ENCODE assay signal across 18 cellular contexts in genomic region chr4:72313121-72313520, GRCh38.
A peak's percentile ranks its signal among the peaks of the same experiment; 100 is the strongest.
DNase-seq lines count a peak whose midpoint lies in the region; ATAC-seq, FAIRE-seq and TF ChIP-seq lines count a peak whose summit lies in the region.
"Had no signal": no experiment of that assay in that cellular context is flagged by ENCODE, and none has a peak within 500 bp of the region (broad histone marks: within the 10 kb centered on the region; RNA-seq: fewer than 3 reads in every experiment).

No MANE protein-coding gene starts in this region.

- H3K27ac ChIP-seq in fibroblast of lung (ENCODE audit: insufficient read depth, low read length) (peak overlapping the region; percentile 84), dorsolateral prefrontal cortex (no peak overlapping the region)
- no peak overlapping the region for H3K27ac ChIP-seq in CD4-positive, alpha-beta T cell (ENCODE audit: low read depth, low read length)
- H3K27ac ChIP-seq: 22Rv1 had no signal

- POLR2A ChIA-PET in CD4-positive, alpha-beta T cell (lab: Charles Lee): no interaction called here

- no peaks in the 10 kb centered on the region for H3K9me3 ChIP-seq in fibroblast of lung (ENCODE audit: control insufficient read depth, insufficient read depth, low read depth, low read length)
- no peaks in the 10 kb centered on the region for H3K9me3 ChIP-seq in CD4-positive, alpha-beta T cell (ENCODE audit: control insufficient read depth, low read length)

- CTCF ChIA-PET in CD4-positive, alpha-beta T cell (lab: Charles Lee): interaction anchor here (1.0 kb wide), 1 partner anchor 12 kb away, joined by 4 read pairs; no protein-coding TSS in a partner anchor

- no peaks in the 10 kb centered on the region for H3K27me3 Mint-ChIP-seq in mesothelial cell of epicardium (ENCODE audit: low read depth)
- peaks cover 2 to 15% of the 10 kb centered on the region in 2 donors for H3K27me3 Mint-ChIP-seq in natural killer cell treated with Interleukin-12 subunit alpha and Interleukin-12 subunit beta and Interleukin-15 and Interleukin-18, amount 100 ng/mL, for 72 hours
- H3K27me3 Mint-ChIP-seq in CD4-positive, alpha-beta T cell: peaks cover 11% of the 10 kb centered on the region
- H3K27me3 Mint-ChIP-seq: CD4-positive, CD25-positive, alpha-beta regulatory T cell had no signal

- H3K27me3 ChIP-seq in fibroblast of lung (ENCODE audit: control insufficient read depth, insufficient read depth, low read length): no peaks in the 10 kb centered on the region
- H3K27me3 ChIP-seq in dorsolateral prefrontal cortex: no peaks in the 10 kb centered on the region
- no peaks in the 10 kb centered on the region for H3K27me3 ChIP-seq in CD4-positive, alpha-beta T cell (ENCODE audit: control insufficient read depth, insufficient read depth, low read length)

- H3K4me1 ChIP-seq in fibroblast of lung (ENCODE audit: control insufficient read depth, extremely low read depth, insufficient read depth, low read length): peaks cover 2% of the 10 kb centered on the region

- peak overlapping the region; percentile 45 for H2AFZ ChIP-seq in fibroblast of lung (ENCODE audit: low read length)

- H3K4me2 ChIP-seq in fibroblast of lung (ENCODE audit: extremely low read depth, insufficient read depth, low read length): peak overlapping the region; percentile 85

- peak overlapping the region; percentile 2 for H3K27ac Mint-ChIP-seq in mesothelial cell of epicardium
- no peak overlapping the region for H3K27ac Mint-ChIP-seq in natural killer cell treated with Interleukin-12 subunit alpha and Interleukin-12 subunit beta and Interleukin-15 and Interleukin-18, amount 100 ng/mL, for 72 hours
- no peak overlapping the region for H3K27ac Mint-ChIP-seq in CD4-positive, alpha-beta T cell
- H3K27ac Mint-ChIP-seq: activated CD4-positive, alpha-beta T cell treated with anti-CD3 and anti-CD28 coated beads, Interleukin-2, amount 10 ng/mL, durations not matched to agents 7 days and 5 days; activated naive CD8-positive, alpha-beta T cell; CD4-positive, CD25-positive, alpha-beta regulatory T cell; naive thymus-derived CD8-positive, alpha-beta T cell had no signal

- H3K4me3 Mint-ChIP-seq in mesothelial cell of epicardium: no peak overlapping the region
- H3K4me3 Mint-ChIP-seq in natural killer cell treated with Interleukin-12 subunit alpha and Interleukin-12 subunit beta and Interleukin-15 and Interleukin-18, amount 100 ng/mL, for 72 hours: no peak overlapping the region
- no peak overlapping the region for H3K4me3 Mint-ChIP-seq in CD4-positive, alpha-beta T cell
- H3K4me3 Mint-ChIP-seq: activated CD4-positive, alpha-beta T cell treated with anti-CD3 and anti-CD28 coated beads, Interleukin-2, amount 10 ng/mL, durations not matched to agents 7 days and 5 days; activated naive CD8-positive, alpha-beta T cell; CD4-positive, CD25-positive, alpha-beta regulatory T cell; naive thymus-derived CD8-positive, alpha-beta T cell had no signal

- no peak overlapping the region for H3K9ac ChIP-seq in fibroblast of lung (ENCODE audit: insufficient read depth, low read length)

- no peaks in the 10 kb centered on the region for H3K79me2 ChIP-seq in fibroblast of lung (ENCODE audit: control insufficient read depth, insufficient read depth, low read length)

- intact Hi-C loops in Right ventricle myocardium inferior (cut with DNase I) (no loop called here), cardiac septum (cut with DNase I) (no loop called here), dorsolateral prefrontal cortex (cut with DNase I) (loop anchor here in 1 of 2 donors (10.0 kb wide), 1 partner anchor 712 kb away; no protein-coding TSS in a partner anchor)
- intact Hi-C loops in CD4-positive, alpha-beta T cell (cut with DNase I, micrococcal nuclease): no loop called here

- no peaks in the 10 kb centered on the region for H3K9me3 Mint-ChIP-seq in mesothelial cell of epicardium
- H3K9me3 Mint-ChIP-seq in natural killer cell treated with Interleukin-12 subunit alpha and Interleukin-12 subunit beta and Interleukin-15 and Interleukin-18, amount 100 ng/mL, for 72 hours: no peaks in the 10 kb centered on the region
- H3K9me3 Mint-ChIP-seq in CD4-positive, alpha-beta T cell: no peaks in the 10 kb centered on the region
- H3K9me3 Mint-ChIP-seq: activated CD4-positive, alpha-beta T cell treated with anti-CD3 and anti-CD28 coated beads, Interleukin-2, amount 10 ng/mL, durations not matched to agents 7 days and 5 days; CD4-positive, CD25-positive, alpha-beta regulatory T cell; naive thymus-derived CD8-positive, alpha-beta T cell had no signal

- ATAC-seq in Right ventricle myocardium inferior: peak; percentile 53
- no peak for ATAC-seq in natural killer cell treated with Interleukin-12 subunit alpha and Interleukin-12 subunit beta and Interleukin-15 and Interleukin-18, amount 100 ng/mL, for 72 hours
- no peak for ATAC-seq in CD4-positive, alpha-beta T cell (ENCODE audit: poor library complexity)
- ATAC-seq: naive thymus-derived CD8-positive, alpha-beta T cell had no signal

- H3K36me3 Mint-ChIP-seq in mesothelial cell of epicardium: no peaks in the 10 kb centered on the region
- no peaks in the 10 kb centered on the region for H3K36me3 Mint-ChIP-seq in natural killer cell treated with Interleukin-12 subunit alpha and Interleukin-12 subunit beta and Interleukin-15 and Interleukin-18, amount 100 ng/mL, for 72 hours
- no peaks in the 10 kb centered on the region for H3K36me3 Mint-ChIP-seq in CD4-positive, alpha-beta T cell (ENCODE audit: low read depth)
- H3K36me3 Mint-ChIP-seq: activated naive CD8-positive, alpha-beta T cell; CD4-positive, CD25-positive, alpha-beta regulatory T cell; naive thymus-derived CD8-positive, alpha-beta T cell had no signal

- no peak overlapping the region for H3K4me3 ChIP-seq in fibroblast of lung (replicated peaks in 1 of 4; ENCODE audit: control extremely low read depth in 1 of 4, insufficient read depth in 1 of 4, low read depth in 3 of 4, low read length in 4 of 4)
- peak overlapping the region in 2 of 59 donors; percentile 7 to 21 for H3K4me3 ChIP-seq in dorsolateral prefrontal cortex

- DNase-seq in Right ventricle myocardium inferior (ENCODE audit: missing footprints) (peak; percentile 30), cardiac septum (ENCODE audit: low spot score) (no peak), fibroblast of lung (ENCODE audit: low read depth in 2 of 2) (no peak), mesothelial cell of epicardium (ENCODE audit: low spot score in 2 of 2, unreplicated experiment in 2 of 2) (no peak), dorsolateral prefrontal cortex (no peak), urothelium cell line (ENCODE audit: low spot score) (no peak)
- DNase-seq in natural killer cell treated with Interleukin-12 subunit alpha and Interleukin-12 subunit beta and Interleukin-15 and Interleukin-18, amount 100 ng/mL, for 72 hours (ENCODE audit: low spot score): no peak
- DNase-seq in CD4-positive, alpha-beta T cell: no peak
- DNase-seq: activated CD4-positive, alpha-beta T cell treated with anti-CD3 and anti-CD28 coated beads, Interleukin-2, amount 10 ng/mL, durations not matched to agents 7 days and 5 days; activated T-cell treated with anti-CD3 and anti-CD28 coated beads, Interleukin-2, amount 50 U/mL, for 1 hour; CD4-positive, CD25-positive, alpha-beta regulatory T cell; naive thymus-derived CD8-positive, alpha-beta T cell; NCI-H1417; NCI-H2171 treated with DMSO at 0.1 percent for 48 hours; SHP77 treated with DMSO at 0.1 percent for 48 hours; T-helper 9 cell had no signal

- H4K20me1 ChIP-seq in fibroblast of lung (ENCODE audit: control insufficient read depth, extremely low read depth, insufficient read depth, low read length): no peaks in the 10 kb centered on the region

- no peaks in the 10 kb centered on the region for H3K36me3 ChIP-seq in fibroblast of lung (ENCODE audit: control insufficient read depth, insufficient read depth, low read length)

- no peak for FAIRE-seq in urothelium cell line (lab: Jason Lieb, UNC)

- TF ChIP-seq CTCF in fibroblast of lung (conservative IDR thresholded peaks at IDR 0.05 in 1 of 2, IDR thresholded peaks at IDR 0.05 in 1 of 2; ENCODE audit: low read depth in 1 of 2, low read length in 2 of 2) (no peak), mesothelial cell of epicardium (IDR thresholded peaks at IDR 0.05; ENCODE audit: unreplicated experiment) (no peak), dorsolateral prefrontal cortex (IDR thresholded peaks at IDR 0.05 in 54 of 56, conservative IDR thresholded peaks at IDR 0.05 in 2 of 56; ENCODE audit: low read depth in 1 of 56, partially characterized antibody in 56 of 56) (no peak)
- TF ChIP-seq CTCF in CD4-positive, alpha-beta T cell (IDR thresholded peaks at IDR 0.05): no peak

- peaks cover 22% of the 10 kb centered on the region for H3K4me1 Mint-ChIP-seq in mesothelial cell of epicardium
- H3K4me1 Mint-ChIP-seq in natural killer cell treated with Interleukin-12 subunit alpha and Interleukin-12 subunit beta and Interleukin-15 and Interleukin-18, amount 100 ng/mL, for 72 hours (ENCODE audit: low read depth in 2 of 2): no peaks in the 10 kb centered on the region
- no peaks in the 10 kb centered on the region for H3K4me1 Mint-ChIP-seq in CD4-positive, alpha-beta T cell (ENCODE audit: low read depth)
- H3K4me1 Mint-ChIP-seq: activated CD4-positive, alpha-beta T cell treated with anti-CD3 and anti-CD28 coated beads, Interleukin-2, amount 10 ng/mL, durations not matched to agents 7 days and 5 days; CD4-positive, CD25-positive, alpha-beta regulatory T cell; naive thymus-derived CD8-positive, alpha-beta T cell had no signal
